In the genomic region with DNA sequence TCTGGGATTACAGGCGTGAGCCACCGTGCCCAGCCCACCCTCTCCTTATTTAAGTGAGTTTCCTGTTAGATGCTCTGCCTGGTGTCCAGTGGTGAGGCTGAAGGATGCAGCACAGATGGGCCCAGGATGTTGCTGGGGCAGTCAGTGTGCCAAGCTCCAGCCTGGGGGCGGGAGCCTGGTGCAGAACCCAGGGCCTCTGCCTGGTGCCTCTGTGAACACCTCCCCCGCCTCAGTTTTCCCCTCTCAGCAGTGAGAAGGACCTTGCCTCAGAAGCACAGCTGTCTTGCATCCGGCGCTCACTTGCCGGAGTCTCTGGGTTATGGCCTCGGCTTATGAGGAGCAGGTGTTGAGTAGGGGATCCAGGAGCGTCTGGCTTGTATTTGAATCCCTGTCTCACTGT, we compare ENCODE assay signal across 9 cellular contexts.
DNase-seq lines count a peak whose midpoint lies in the region; ATAC-seq and TF ChIP-seq lines count a peak whose summit lies in the region.
"Had no signal": no experiment of that assay in that cellular context is flagged by ENCODE, and none has a peak within 500 bp of the region (broad histone marks: within the 10 kb centered on the region; RNA-seq: fewer than 3 reads in every experiment).

No MANE protein-coding gene starts in this region.

- no peaks in the 10 kb centered on the region for H3K36me3 ChIP-seq in KOPT-K1 (ENCODE audit: insufficient read depth, low read length)
- H3K36me3 ChIP-seq in smooth muscle cell (ENCODE audit: low read depth), result no peaks in the 10 kb centered on the region

- H3K27me3 Mint-ChIP-seq in T-helper 17 cell, result no peaks in the 10 kb centered on the region
- H3K27me3 Mint-ChIP-seq in activated naive CD8-positive, alpha-beta T cell treated with anti-CD3 and anti-CD28 coated beads, Interleukin-2, amount 10 ng/mL, durations not matched to agents 7 days and 5 days, result no peaks in the 10 kb centered on the region

- H3K9me3 ChIP-seq in KOPT-K1 (ENCODE audit: insufficient read depth, low read length, poor library complexity, severe bottlenecking) (no peaks in the 10 kb centered on the region), T-helper 17 cell (ENCODE audit: control insufficient read depth, low read length, poor library complexity, severe bottlenecking) (no peaks in the 10 kb centered on the region), smooth muscle cell (replicated peaks; ENCODE audit: low read depth) (no peaks in the 10 kb centered on the region)

- POLR2A ChIA-PET in activated naive CD8-positive, alpha-beta T cell treated with anti-CD3 and anti-CD28 coated beads, Interleukin-2, amount 10 ng/mL, durations not matched to agents 7 days and 5 days (lab: Charles Lee), result interaction anchor here (0.6 to 3.2 kb wide), 9 partner anchors 8 to 643 kb away, joined by 3 to 21 read pairs (median 3); no protein-coding TSS in a partner anchor

- no peaks in the 10 kb centered on the region for H3K27me3 ChIP-seq in smooth muscle cell (ENCODE audit: low read depth)

- H3F3A ChIP-seq in smooth muscle cell (ENCODE audit: low read depth), result no peaks in the 10 kb centered on the region

- no peaks in the 10 kb centered on the region for H3K79me2 ChIP-seq in smooth muscle cell (ENCODE audit: low read depth)

- no peak overlapping the region for H3K4me3 ChIP-seq in smooth muscle cell

- no peak overlapping the region for H3K4me2 ChIP-seq in smooth muscle cell

- TF ChIP-seq CTCF in smooth muscle cell (IDR thresholded peaks at IDR 0.05; ENCODE audit: borderline replicate concordance, insufficient read depth, poor library complexity, severe bottlenecking), result no peak

- no peaks in the 10 kb centered on the region for H3K4me1 ChIP-seq in smooth muscle cell (ENCODE audit: low read depth)

- no peaks in the 10 kb centered on the region for H3K9me3 Mint-ChIP-seq in activated naive CD8-positive, alpha-beta T cell treated with anti-CD3 and anti-CD28 coated beads, Interleukin-2, amount 10 ng/mL, durations not matched to agents 7 days and 5 days

- no peaks in the 10 kb centered on the region for H3K36me3 Mint-ChIP-seq in T-helper 17 cell (ENCODE audit: low read depth)
- H3K36me3 Mint-ChIP-seq in activated naive CD8-positive, alpha-beta T cell treated with anti-CD3 and anti-CD28 coated beads, Interleukin-2, amount 10 ng/mL, durations not matched to agents 7 days and 5 days, result peaks cover 5% of the 10 kb centered on the region

- H3K27ac ChIP-seq in KOPT-K1 (ENCODE audit: low read depth, low read length, poor library complexity, severe bottlenecking) (peak overlapping the region; percentile 38), smooth muscle cell (ENCODE audit: low read depth) (no peak overlapping the region)

- H3K4me1 Mint-ChIP-seq in T-helper 17 cell, result peaks cover 53% of the 10 kb centered on the region
- H3K4me1 Mint-ChIP-seq in activated naive CD8-positive, alpha-beta T cell treated with anti-CD3 and anti-CD28 coated beads, Interleukin-2, amount 10 ng/mL, durations not matched to agents 7 days and 5 days, result peaks cover 64% of the 10 kb centered on the region

- ATAC-seq in T-helper 17 cell (no peak), HG02759 (IDR thresholded peaks at IDR 0.05; ENCODE audit: unreplicated experiment) (no peak)
- ATAC-seq in activated naive CD8-positive, alpha-beta T cell treated with anti-CD3 and anti-CD28 coated beads, Interleukin-2, amount 10 ng/mL, durations not matched to agents 7 days and 5 days (ENCODE audit: low read depth), result peak; percentile 12
- ATAC-seq: Panc1 had no signal

- peak overlapping the region; percentile 94 for H3K4me3 Mint-ChIP-seq in T-helper 17 cell
- H3K4me3 Mint-ChIP-seq in activated naive CD8-positive, alpha-beta T cell treated with anti-CD3 and anti-CD28 coated beads, Interleukin-2, amount 10 ng/mL, durations not matched to agents 7 days and 5 days, result peak overlapping the region; percentile 86

- DNase-seq in T-helper 17 cell (no peak), smooth muscle cell (lab: John Stamatoyannopoulos, UW; ENCODE audit: unreplicated experiment) (no peak), NCI-H187 (lab: John Stamatoyannopoulos, UW) (no peak), COLO668 (lab: John Stamatoyannopoulos, UW; ENCODE audit: unreplicated experiment) (no peak)
- DNase-seq in activated naive CD8-positive, alpha-beta T cell treated with anti-CD3 and anti-CD28 coated beads, Interleukin-2, amount 10 ng/mL, durations not matched to agents 7 days and 5 days, result peak; percentile 60
- peak; percentile 38 for DNase-seq in stimulated activated CD4-positive, alpha-beta T cell treated with anti-CD3 and anti-CD28 coated beads, Interleukin-4, amount 100 ng/mL, for 24 hours

- 94% methylated on average over 9 of the region's 9 CpGs for WGBS in smooth muscle cell (ENCODE audit: low lambda C conversion rate)

- H3K27ac Mint-ChIP-seq in T-helper 17 cell, result peak overlapping the region; percentile 99
- H3K27ac Mint-ChIP-seq in activated naive CD8-positive, alpha-beta T cell treated with anti-CD3 and anti-CD28 coated beads, Interleukin-2, amount 10 ng/mL, durations not matched to agents 7 days and 5 days, result peak overlapping the region; percentile 97

- no peaks in the 10 kb centered on the region for H4K20me1 ChIP-seq in smooth muscle cell (ENCODE audit: low read depth)

- no peak overlapping the region for H3K9ac ChIP-seq in smooth muscle cell (ENCODE audit: low read depth)

- H2AFZ ChIP-seq in smooth muscle cell (ENCODE audit: low read depth), result no peak overlapping the region

Comparison
In these comparisons a context has a peak if more than half of its experiments do, and no peak if none do; other contexts are left out.
1. DNase-seq: peak in activated naive CD8-positive, alpha-beta T cell treated with anti-CD3 and anti-CD28 coated beads, Interleukin-2, amount 10 ng/mL, durations not matched to agents 7 days and 5 days (single experiment) and stimulated activated CD4-positive, alpha-beta T cell treated with anti-CD3 and anti-CD28 coated beads, Interleukin-4, amount 100 ng/mL, for 24 hours (single experiment); none in T-helper 17 cell (0 of 3), smooth muscle cell (single experiment), NCI-H187 (0 of 2) and COLO668 (single experiment).